In genomic region chr2:54935389-54935788, GRCh38 we compare ENCODE assay signal across 3 cellular contexts.
TF ChIP-seq lines count a peak whose summit lies in the region.

No MANE protein-coding gene starts in this region.

TF ChIP-seq in HepG2, 621 proteins besides CTCF, POLR2A, EP300 and RAD21:
- TF ChIP-seq KDM3A (CRISPR knock-in tag; IDR thresholded peaks at IDR 0.05; ENCODE audit: low read depth): no peak
- TF ChIP-seq NFE2L2 (IDR thresholded peaks at IDR 0.05; ENCODE audit: low read length): peak; percentile 74
- TF ChIP-seq MAFK (conservative IDR thresholded peaks at IDR 0.05 in 1 of 2, IDR thresholded peaks at IDR 0.05 in 1 of 2; ENCODE audit: low read length in 2 of 2): peak in 1 of 2 experiments; percentile 26; a peak in 2 of 4 replicates
- no peak for TF ChIP-seq ZNF574 (CRISPR knock-in tag; IDR thresholded peaks at IDR 0.05)
- TF ChIP-seq ZNF503 (CRISPR knock-in tag; IDR thresholded peaks at IDR 0.05): no peak
- no peak for TF ChIP-seq SIX4 (CRISPR knock-in tag; IDR thresholded peaks at IDR 0.05)
- TF ChIP-seq MTF1 (CRISPR knock-in tag; IDR thresholded peaks at IDR 0.05): no peak

TF ChIP-seq in A549, 52 proteins besides CTCF, POLR2A, EP300 and RAD21 (continued from another document):
- no peak for TF ChIP-seq USF2 (IDR thresholded peaks at IDR 0.05)
- TF ChIP-seq NFE2L2 (conservative IDR thresholded peaks at IDR 0.05; ENCODE audit: low read length): 0 out of 2 replicates have a peak, but pooled peaks have one; percentile 22
- TF ChIP-seq HOXB13 (CRISPR knock-in tag; IDR thresholded peaks at IDR 0.05; ENCODE audit: low read depth): no peak
TF ChIP-seq in A549: peak in this region for 2.

TF ChIP-seq in K562, 482 proteins besides CTCF, POLR2A, EP300 and RAD21:
- TF ChIP-seq ZNF316 (IDR thresholded peaks at IDR 0.05) (peak; percentile 35; the same call in 1 of the 2 replicates), SMARCA5 (IDR thresholded peaks at IDR 0.05) (no peak), C11orf30 (IDR thresholded peaks at IDR 0.05; ENCODE audit: low read depth) (0 out of 2 replicates have a peak, but pooled peaks have one; percentile 13)
